ENCODE assay signal across 16 cellular contexts in the genomic region with DNA sequence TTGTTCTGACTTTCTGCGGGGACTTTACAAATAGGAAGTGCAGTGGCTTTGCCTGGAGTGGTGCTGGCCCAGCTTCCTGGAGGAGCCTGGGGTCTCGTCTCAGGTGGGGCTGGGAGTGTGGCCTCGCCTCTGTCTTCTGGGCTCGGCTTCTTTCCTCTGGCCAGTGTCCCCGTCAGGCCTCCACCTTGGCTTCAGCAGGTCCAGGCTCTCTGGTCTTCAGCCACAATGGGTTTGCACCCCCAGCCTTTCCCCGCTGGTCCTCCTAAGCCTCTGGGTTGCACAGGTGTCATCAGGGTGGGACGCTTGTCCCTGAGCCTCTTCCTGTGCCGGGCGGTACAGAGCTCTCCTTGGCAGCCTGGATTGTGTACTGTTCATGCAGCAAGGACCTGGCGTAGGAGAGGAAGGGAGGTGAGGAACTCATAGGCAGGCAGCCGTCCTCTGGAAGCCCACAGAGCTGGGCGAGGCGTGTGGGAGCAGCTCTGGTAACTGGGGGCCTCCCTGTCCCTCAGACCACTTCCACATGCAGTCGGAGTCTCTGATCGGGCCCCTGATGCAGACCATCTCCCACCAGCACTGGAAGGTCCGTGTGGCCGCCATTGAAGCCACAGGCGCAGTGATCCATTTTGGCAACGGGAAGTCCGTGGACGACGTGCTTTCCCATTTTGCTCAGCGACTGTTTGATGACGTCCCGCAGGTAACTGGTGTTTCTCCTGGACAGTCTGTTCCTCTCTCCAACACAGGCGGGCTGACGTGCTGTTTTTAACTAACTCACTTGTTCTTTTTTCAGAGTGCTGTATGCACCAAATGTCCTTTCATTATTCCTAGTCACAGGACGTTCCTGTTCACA. TPM values are rescaled to one million over a fixed set of nuclear protein-coding genes. Genes with fewer than 3 reads are reported as not detected.
DNase-seq lines count a peak whose midpoint lies in the region; ATAC-seq and TF ChIP-seq lines count a peak whose summit lies in the region.
"Had no signal": no experiment of that assay in that cellular context is flagged by ENCODE, and none has a peak within 500 bp of the region (broad histone marks: within the 10 kb centered on the region; RNA-seq: fewer than 3 reads in every experiment).

No MANE protein-coding gene starts in this region.

- H3K27me3 Mint-ChIP-seq in activated naive CD4-positive, alpha-beta T cell treated with anti-CD3 and anti-CD28 coated beads, Interleukin-2, amount 10 ng/mL, durations not matched to agents 7 days and 5 days: no peaks in the 10 kb centered on the region
- no peaks in the 10 kb centered on the region for H3K27me3 Mint-ChIP-seq in T-cell

- TF ChIP-seq POLR2A in sigmoid colon (IDR thresholded peaks at IDR 0.05): no peak

- CTCF ChIA-PET in activated naive CD4-positive, alpha-beta T cell treated with anti-CD3 and anti-CD28 coated beads, Interleukin-2, amount 10 ng/mL, durations not matched to agents 7 days and 5 days (lab: Charles Lee): no interaction called here
- CTCF ChIA-PET in T-cell (lab: Charles Lee): no interaction called here
- CTCF ChIA-PET in HEK293T (lab: Yijun Ruan, JAX): no interaction called here

- H3K9me3 ChIP-seq in lower lobe of right lung (peaks cover 7% of the 10 kb centered on the region), sigmoid colon (no peaks in the 10 kb centered on the region)
- H3K9me3 ChIP-seq: neutrophil, testis had no signal

- no peak for TF ChIP-seq EP300 in sigmoid colon (IDR thresholded peaks at IDR 0.05)

- H3K36me3 ChIP-seq in lower lobe of right lung (peaks cover 34% of the 10 kb centered on the region), sigmoid colon (peaks cover 0 to 28% (median 4%) of the 10 kb centered on the region in 4 donors)
- H3K36me3 ChIP-seq: neutrophil, right lobe of liver had no signal

- no peak for DNase-seq in activated naive CD4-positive, alpha-beta T cell treated with anti-CD3 and anti-CD28 coated beads, Interleukin-2, amount 10 ng/mL, durations not matched to agents 7 days and 5 days
- no peak for DNase-seq in activated naive CD4-positive, alpha-beta T cell treated with anti-CD3 and anti-CD28 coated beads, Interleukin-2, amount 50 U/mL, for 72 hours (ENCODE audit: low spot score in 2 of 2)
- no peak for DNase-seq in T-cell
- peak; percentile 33 for DNase-seq in lower lobe of right lung
- peak; percentile 63 for DNase-seq in sigmoid colon
- DNase-seq in NCI-H1694 (lab: John Stamatoyannopoulos, UW): no peak
- no peak for DNase-seq in effector CD8-positive, alpha-beta T cell (lab: John Stamatoyannopoulos, UW)
- no peak for DNase-seq in HEK293T (ENCODE audit: extremely low spot score)
- DNase-seq: activated CD4-positive, CD25-positive, alpha-beta regulatory T cell treated with anti-CD3 and anti-CD28 coated beads, Interleukin-2, amount 50 U/mL, for 72 hours; dermis blood vessel endothelial cell; NCI-H1417 treated with DMSO at 0.1 percent for 48 hours; NCI-H226; testis had no signal

- TF ChIP-seq CTCF in lower lobe of right lung (IDR thresholded peaks at IDR 0.05) (no peak), sigmoid colon (IDR thresholded peaks at IDR 0.05) (no peak)

- 94% methylated on average over 28 of the region's 28 CpGs for WGBS in sigmoid colon, 2 donors

- H3K27me3 ChIP-seq in lower lobe of right lung (ENCODE audit: low read depth): no peaks in the 10 kb centered on the region
- H3K27me3 ChIP-seq in sigmoid colon: no peaks in the 10 kb centered on the region
- H3K27me3 ChIP-seq: right lobe of liver, testis had no signal

- H3K4me1 Mint-ChIP-seq in activated naive CD4-positive, alpha-beta T cell treated with anti-CD3 and anti-CD28 coated beads, Interleukin-2, amount 10 ng/mL, durations not matched to agents 7 days and 5 days: peaks cover 32% of the 10 kb centered on the region
- H3K4me1 Mint-ChIP-seq in T-cell: peaks cover 23 to 38% (median 24%) of the 10 kb centered on the region in 3 donors

- H3K4me1 ChIP-seq in lower lobe of right lung (peaks cover 21% of the 10 kb centered on the region), sigmoid colon (peaks cover 0 to 29% (median 22%) of the 10 kb centered on the region in 4 donors)

- peaks cover 6% of the 10 kb centered on the region for H3K9me3 Mint-ChIP-seq in activated naive CD4-positive, alpha-beta T cell treated with anti-CD3 and anti-CD28 coated beads, Interleukin-2, amount 10 ng/mL, durations not matched to agents 7 days and 5 days
- peaks cover 0 to 2% of the 10 kb centered on the region in 2 donors for H3K9me3 Mint-ChIP-seq in activated naive CD4-positive, alpha-beta T cell treated with anti-CD3 and anti-CD28 coated beads, Interleukin-2, amount 50 U/mL, for 72 hours
- H3K9me3 Mint-ChIP-seq in T-cell: no peaks in the 10 kb centered on the region

- H3K27ac Mint-ChIP-seq in activated naive CD4-positive, alpha-beta T cell treated with anti-CD3 and anti-CD28 coated beads, Interleukin-2, amount 10 ng/mL, durations not matched to agents 7 days and 5 days: no peak overlapping the region
- H3K27ac Mint-ChIP-seq in activated naive CD4-positive, alpha-beta T cell treated with anti-CD3 and anti-CD28 coated beads, Interleukin-2, amount 50 U/mL, for 72 hours: peak overlapping the region in 1 of 2 donors; percentile 9
- no peak overlapping the region for H3K27ac Mint-ChIP-seq in T-cell

- H3K4me3 ChIP-seq in lower lobe of right lung (no peak overlapping the region), sigmoid colon (no peak overlapping the region)
- H3K4me3 ChIP-seq: right lobe of liver, testis had no signal

- no peak for ATAC-seq in activated naive CD4-positive, alpha-beta T cell treated with anti-CD3 and anti-CD28 coated beads, Interleukin-2, amount 50 U/mL, for 72 hours
- no peak for ATAC-seq in T-cell (replicated peaks in 1 of 4)
- ATAC-seq in lower lobe of right lung: no peak
- ATAC-seq: esophagus mucosa, right lobe of liver had no signal

- H3K36me3 Mint-ChIP-seq in activated naive CD4-positive, alpha-beta T cell treated with anti-CD3 and anti-CD28 coated beads, Interleukin-2, amount 10 ng/mL, durations not matched to agents 7 days and 5 days: peaks cover 31% of the 10 kb centered on the region
- H3K36me3 Mint-ChIP-seq in activated naive CD4-positive, alpha-beta T cell treated with anti-CD3 and anti-CD28 coated beads, Interleukin-2, amount 50 U/mL, for 72 hours: peaks cover 13 to 18% of the 10 kb centered on the region in 2 donors
- H3K36me3 Mint-ChIP-seq in T-cell: peaks cover 10% of the 10 kb centered on the region

- H3K4me3 Mint-ChIP-seq in activated naive CD4-positive, alpha-beta T cell treated with anti-CD3 and anti-CD28 coated beads, Interleukin-2, amount 10 ng/mL, durations not matched to agents 7 days and 5 days: peak overlapping the region; percentile 20
- peak overlapping the region; percentile 55 to 80 (median 70) for H3K4me3 Mint-ChIP-seq in T-cell

- POLR2A ChIA-PET in T-cell (lab: Charles Lee) (no interaction called here), HEK293T (lab: Yijun Ruan, JAX) (no interaction called here)

- intact Hi-C loops in lower lobe of right lung (cut with DNase I) (no loop called here), sigmoid colon (cut with DNase I) (loop anchor here (5.0 kb wide), 1 partner anchor 62 kb away; no protein-coding TSS in a partner anchor)

- H3K27ac ChIP-seq in lower lobe of right lung (no peak overlapping the region), sigmoid colon (peak overlapping the region in 1 of 4 donors; percentile 14)
- H3K27ac ChIP-seq: neutrophil, right lobe of liver, testis had no signal

TF ChIP-seq in HEK293T, 16 proteins besides CTCF, POLR2A, EP300 and RAD21:
- TF ChIP-seq LEF1 (IDR thresholded peaks at IDR 0.05; ENCODE audit: borderline replicate concordance): no peak
- no peak for TF ChIP-seq FOXA1 (IDR thresholded peaks at IDR 0.05)
- no peak for TF ChIP-seq SP1 (IDR thresholded peaks at IDR 0.05)
- TF ChIP-seq FOXM1 (IDR thresholded peaks at IDR 0.05; ENCODE audit: borderline replicate concordance): no peak
- no peak for TF ChIP-seq BHLHE40 (IDR thresholded peaks at IDR 0.05; ENCODE audit: borderline replicate concordance)
- no peak for TF ChIP-seq HDGF (IDR thresholded peaks at IDR 0.05; ENCODE audit: borderline replicate concordance)
- no peak for TF ChIP-seq TARDBP (IDR thresholded peaks at IDR 0.05)
- TF ChIP-seq ZNF384 (IDR thresholded peaks at IDR 0.05): no peak
- TF ChIP-seq, protein P1, sequence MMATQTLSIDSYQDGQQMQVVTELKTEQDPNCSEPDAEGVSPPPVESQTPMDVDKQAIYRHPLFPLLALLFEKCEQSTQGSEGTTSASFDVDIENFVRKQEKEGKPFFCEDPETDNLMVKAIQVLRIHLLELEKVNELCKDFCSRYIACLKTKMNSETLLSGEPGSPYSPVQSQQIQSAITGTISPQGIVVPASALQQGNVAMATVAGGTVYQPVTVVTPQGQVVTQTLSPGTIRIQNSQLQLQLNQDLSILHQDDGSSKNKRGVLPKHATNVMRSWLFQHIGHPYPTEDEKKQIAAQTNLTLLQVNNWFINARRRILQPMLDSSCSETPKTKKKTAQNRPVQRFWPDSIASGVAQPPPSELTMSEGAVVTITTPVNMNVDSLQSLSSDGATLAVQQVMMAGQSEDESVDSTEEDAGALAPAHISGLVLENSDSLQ (IDR thresholded peaks at IDR 0.05): no peak
- no peak for TF ChIP-seq CTBP1 (IDR thresholded peaks at IDR 0.05; ENCODE audit: borderline replicate concordance)
TF ChIP-seq in HEK293T: peak in this region for 0.

RNA-seq across cellular contexts. Expression of a gene that starts 2.3 kb away (rescaled TPM):
- total RNA-seq in activated naive CD4-positive, alpha-beta T cell treated with anti-CD3 and anti-CD28 coated beads, Interleukin-2, amount 50 U/mL, for 72 hours: 10 to 100 TPM; 12.1 to 54.1 TPM
- total RNA-seq in T-cell (10 to 100 TPM; 20.7 to 35.4 (median 24.4) TPM), lower lobe of right lung (16.8 TPM), sigmoid colon (10 to 100 TPM in 3 of 4 donors, 1 to 10 TPM in 1; 9.7 to 26.6 (median 10.9) TPM)
- polyA plus RNA-seq in sigmoid colon: 10 to 100 TPM in 2 of 3 donors, 1 to 10 TPM in 1; 9.5 to 20.4 (median 12.6) TPM

RNA-seq across cellular contexts. Expression of a gene that starts 2.9 kb away (rescaled TPM):
- 10 to 100 TPM; 10.7 to 40.4 TPM for total RNA-seq in activated naive CD4-positive, alpha-beta T cell treated with anti-CD3 and anti-CD28 coated beads, Interleukin-2, amount 50 U/mL, for 72 hours
- total RNA-seq in T-cell: 10 to 100 TPM; 12.8 to 21.4 (median 17.1) TPM
- total RNA-seq in lower lobe of right lung: 22.4 TPM
- 10 to 100 TPM; 13.2 to 25.4 (median 16.0) TPM for total RNA-seq in sigmoid colon
- 10 to 100 TPM in 1 of 3 donors, 1 to 10 TPM in 2; 7.8 to 23.4 (median 9.7) TPM for polyA plus RNA-seq in sigmoid colon

Comparison
In these comparisons a context has a peak if more than half of its experiments do, and no peak if none do; other contexts are left out.
1. DNase-seq: peak in lower lobe of right lung (single experiment) and sigmoid colon (single experiment); none in activated naive CD4-positive, alpha-beta T cell treated with anti-CD3 and anti-CD28 coated beads, Interleukin-2, amount 10 ng/mL, durations not matched to agents 7 days and 5 days (single experiment), activated naive CD4-positive, alpha-beta T cell treated with anti-CD3 and anti-CD28 coated beads, Interleukin-2, amount 50 U/mL, for 72 hours (0 of 2), T-cell (0 of 34), NCI-H1694 (single experiment), effector CD8-positive, alpha-beta T cell (single experiment) and HEK293T (single experiment).